8 cellular contexts compared by ENCODE assay signal in genomic region chr1:92784639-92785500, GRCh38. TPM values are rescaled to one million over a fixed set of nuclear protein-coding genes. Genes with fewer than 3 reads are reported as not detected.
DNase-seq lines count a peak whose midpoint lies in the region; ATAC-seq and TF ChIP-seq lines count a peak whose summit lies in the region.

Gene EVI5 (minus strand): TSS chr1:92785108. CDS start chr1:92736546, 48,562 bp downstream.

- H3K4me2 ChIP-seq in hepatocyte = peak within 1 kb of the TSS; percentile 96

- peaks cover 5% of the 10 kb centered on the region for H3K4me1 ChIP-seq in hepatocyte (ENCODE audit: insufficient read depth)

- no peaks in the 10 kb centered on the region for H3K9me3 ChIP-seq in hepatocyte (ENCODE audit: low read depth)

- H3K79me2 ChIP-seq in hepatocyte = peaks cover 44% of the 10 kb centered on the region

- H3K36me3 ChIP-seq in hepatocyte (replicated peaks; ENCODE audit: insufficient read depth, low read depth) = no peaks in the 10 kb centered on the region

- H4K20me1 ChIP-seq in hepatocyte (ENCODE audit: insufficient read depth, poor library complexity, severe bottlenecking) = peaks cover 17% of the 10 kb centered on the region

- WGBS in hepatocyte (ENCODE audit: low lambda C conversion rate, missing lambda C conversion rate) = 1% methylated on average over 70 of the region's 94 CpGs

- no peak for TF ChIP-seq CTCF in hepatocyte (IDR thresholded peaks at IDR 0.05; ENCODE audit: poor library complexity)

- no peaks in the 10 kb centered on the region for H3K27me3 ChIP-seq in hepatocyte

- ATAC-seq in GM18505 (IDR thresholded peaks at IDR 0.05; ENCODE audit: unreplicated experiment) (peak; percentile 94), HG02970 (IDR thresholded peaks at IDR 0.05; ENCODE audit: low FRiP score, unreplicated experiment) (peak; percentile 89)

- H2AFZ ChIP-seq in hepatocyte = peak within 1 kb of the TSS; percentile 81

- DNase-seq in NCI-H187 treated with DMSO at 0.1 percent for 48 hours (lab: John Stamatoyannopoulos, UW) = peak; percentile 84
- DNase-seq in T-helper 9 cell = peak; percentile 13
- peak; percentile 99 for DNase-seq in astrocyte of the hippocampus (ENCODE audit: low read depth, low spot score)
- DNase-seq in hepatocyte (ENCODE audit: low spot score) = peak; percentile 98
- DNase-seq in renal cortical epithelial cell (ENCODE audit: low read depth) = peak; percentile 89
- no peak for DNase-seq in NK-92 (lab: John Stamatoyannopoulos, UW; ENCODE audit: unreplicated experiment)

- peak within 1 kb of the TSS; percentile 72 for H3K4me3 ChIP-seq in hepatocyte

- peak; percentile 61 for TF ChIP-seq POLR2A in GM18505 (IDR thresholded peaks at IDR 0.05; ENCODE audit: borderline replicate concordance, extremely low read depth, insufficient read depth, insufficient read length)

- H3K9me2 ChIP-seq in hepatocyte (replicated peaks; ENCODE audit: insufficient read depth) = no peaks in the 10 kb centered on the region

- peak within 1 kb of the TSS; percentile 98 for H3K27ac ChIP-seq in hepatocyte

RNA-seq across cellular contexts. Expression of gene EVI5, which starts in this region (rescaled TPM):
- total RNA-seq in hepatocyte = 25.2 and 29.0 TPM in 2 replicates
- polyA plus RNA-seq in hepatocyte = 24.9 and 28.9 TPM in 2 replicates
- total RNA-seq in renal cortical epithelial cell = 35.7 and 45.0 TPM in 2 replicates
